ENCODE assay signal across 33 cellular contexts in the genomic region with DNA sequence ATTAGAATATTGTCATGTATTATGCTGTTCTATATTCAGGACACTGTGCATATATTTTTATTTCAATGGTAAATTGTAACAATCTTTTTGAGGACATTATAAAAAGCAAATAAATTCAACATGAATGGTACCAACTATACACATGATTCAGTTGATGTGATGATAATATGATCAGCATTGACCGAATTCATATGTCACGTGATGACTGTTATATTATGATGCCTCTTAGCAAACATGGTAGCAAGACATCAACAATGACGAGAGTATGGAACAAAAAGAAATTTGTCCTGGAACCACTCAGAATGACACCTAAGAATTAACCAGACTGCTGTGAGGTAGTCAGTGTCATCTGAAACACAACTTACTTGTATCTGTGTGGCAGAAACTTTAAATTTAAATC.
DNase-seq lines count a peak whose midpoint lies in the region; ATAC-seq, FAIRE-seq and TF ChIP-seq lines count a peak whose summit lies in the region.
"Had no signal": no experiment of that assay in that cellular context is flagged by ENCODE, and none has a peak within 500 bp of the region (broad histone marks: within the 10 kb centered on the region; RNA-seq: fewer than 3 reads in every experiment).

No MANE protein-coding gene starts in this region.

- in situ Hi-C loops in HepG2 (cut with HindIII; ENCODE audit: extremely low pct_ligation_motif_present, low pct_unique_long_range_greater_than_20kb): no loop called here
- in situ Hi-C loops in K562 (cut with MboI): no loop called here

- H3K79me2 ChIP-seq in HepG2 (ENCODE audit: insufficient read depth, low read length) (no peaks in the 10 kb centered on the region), K562 (ENCODE audit: control insufficient read depth, insufficient read depth, low read length) (no peaks in the 10 kb centered on the region)

- no peak overlapping the region for H3K4me3 ChIP-seq in HepG2 (replicated peaks in 1 of 3; ENCODE audit: insufficient read depth in 1 of 3, low read depth in 2 of 3, low read length in 3 of 3)
- H3K4me3 ChIP-seq in right lobe of liver: no peak overlapping the region
- H3K4me3 ChIP-seq in K562: no peak overlapping the region
- H3K4me3 ChIP-seq: A549; BLaER1; BLaER1 treated with 17β-estradiol and CSF1 and Interleukin-3, amounts not matched to agents 10 nM and 100 nM had no signal

- H3K4me2 ChIP-seq in HepG2 (ENCODE audit: low read depth, low read length): no peak overlapping the region
- no peak overlapping the region for H3K4me2 ChIP-seq in K562 (ENCODE audit: insufficient read depth, low read length)
- H3K4me2 ChIP-seq: A549; BLaER1; BLaER1 treated with 17β-estradiol and CSF1 and Interleukin-3, amounts not matched to agents 10 nM and 100 nM had no signal

- WGBS in HepG2 (ENCODE audit: low lambda C conversion rate): 2% methylated on average over 3 of the region's 3 CpGs
- 81% methylated on average over 3 of the region's 3 CpGs for WGBS in right lobe of liver (ENCODE audit: insufficient coverage, low coverage, low lambda C conversion rate, missing lambda C conversion rate)
- 2% methylated on average over 3 of the region's 3 CpGs for WGBS in K562 (ENCODE audit: insufficient coverage, low coverage, missing lambda C conversion rate)

- H3K27me3 ChIP-seq in HepG2 (ENCODE audit: control insufficient read depth in 1 of 2, insufficient read depth in 2 of 2, low read length in 2 of 2): no peaks in the 10 kb centered on the region
- no peaks in the 10 kb centered on the region for H3K27me3 ChIP-seq in right lobe of liver
- no peaks in the 10 kb centered on the region for H3K27me3 ChIP-seq in K562 (ENCODE audit: control insufficient read depth in 2 of 2, insufficient read depth in 2 of 2, low read length in 2 of 2)
- H3K27me3 ChIP-seq: BE2C; BLaER1; BLaER1 treated with 17β-estradiol and CSF1 and Interleukin-3, amounts not matched to agents 10 nM and 100 nM had no signal

- ATAC-seq in HepG2 (no peak), right lobe of liver (no peak), K562 (no peak), GM21619 (IDR thresholded peaks at IDR 0.05; ENCODE audit: unreplicated experiment) (no peak), HG03521 (IDR thresholded peaks at IDR 0.05; ENCODE audit: unreplicated experiment) (no peak)
- ATAC-seq: A549; CD8-positive, alpha-beta T cell had no signal

- BruUV-seq in HepG2 (replicated peaks; lab: Mats Ljungman, UMichigan) (no TSS peak), K562 (replicated peaks; lab: Mats Ljungman, UMichigan) (no TSS peak)

- H2AFZ ChIP-seq in HepG2 (ENCODE audit: low read length) (no peak overlapping the region), K562 (ENCODE audit: low read depth, low read length) (no peak overlapping the region)

- CTCF ChIA-PET in HepG2 (lab: Yijun Ruan, JAX; ENCODE audit: low intra/inter-chr PET ratio, low total read pairs) (no interaction called here), K562 (lab: Yijun Ruan, JAX; ENCODE audit: low intra/inter-chr PET ratio) (no interaction called here)

- H3K9me1 ChIP-seq in K562 (ENCODE audit: control insufficient read depth, insufficient read depth, low read length): no peaks in the 10 kb centered on the region

- no peak overlapping the region for H3K27ac ChIP-seq in HepG2 (ENCODE audit: extremely low read length, insufficient read depth, low read length)
- no peak overlapping the region for H3K27ac ChIP-seq in right lobe of liver
- H3K27ac ChIP-seq in K562 (ENCODE audit: extremely low read depth, low read depth, low read length): no peak overlapping the region
- H3K27ac ChIP-seq: 22Rv1; A549; BLaER1; BLaER1 treated with 17β-estradiol and CSF1 and Interleukin-3, amounts not matched to agents 10 nM and 100 nM; C4-2B had no signal

- TF ChIP-seq POLR2A in HepG2 (IDR thresholded peaks at IDR 0.05; ENCODE audit: insufficient read depth in 1 of 2, low read depth in 2 of 2, low read length in 2 of 2) (no peak), right lobe of liver (IDR thresholded peaks at IDR 0.05) (no peak), H54 (IDR thresholded peaks at IDR 0.05; ENCODE audit: low read depth, low read length) (no peak), K562 (conservative IDR thresholded peaks at IDR 0.05) (no peak)

- DNase-seq in HepG2 (ENCODE audit: low spot score) (no peak), right lobe of liver (no peak), H54 (ENCODE audit: insufficient read length, low spot score) (no peak), K562 (ENCODE audit: extremely low read depth in 1 of 4, low spot score in 3 of 4) (no peak)
- DNase-seq: 8988T; ACHN; AML-193; BE2C; C1 segment of cervical spinal cord; Caco-2; Calu3; CD4-positive, alpha-beta memory T cell; CD4-positive, alpha-beta T cell; CD4-positive, CD25-positive, alpha-beta regulatory T cell; CD8-positive, alpha-beta memory T cell; CD8-positive, alpha-beta T cell; COR-L47; DMS 273 treated with DMSO at 0.1 percent for 48 hours; DMS153; DMS53; DMS79; DMS79 treated with DMSO at 0.1 percent for 48 hours; DND-41; EL had no signal

- TF ChIP-seq RAD21 in HepG2 (CRISPR knock-in tag; IDR thresholded peaks at IDR 0.05) (no peak), K562 (CRISPR knock-in tag; conservative IDR thresholded peaks at IDR 0.05 in 1 of 2, IDR thresholded peaks at IDR 0.05 in 1 of 2) (no peak)

- intact Hi-C loops in HepG2 (cut with micrococcal nuclease; ENCODE audit: unreplicated experiment) (no loop called here), right lobe of liver (cut with DNase I) (no loop called here), K562 (cut with micrococcal nuclease) (no loop called here)

- H3K9ac ChIP-seq in HepG2 (ENCODE audit: insufficient read depth, low read depth, low read length): no peak overlapping the region
- no peak overlapping the region for H3K9ac ChIP-seq in K562 (ENCODE audit: insufficient read depth in 1 of 2, low read depth in 2 of 2, low read length in 2 of 2)
- H3K9ac ChIP-seq: BLaER1; BLaER1 treated with 17β-estradiol and CSF1 and Interleukin-3, amounts not matched to agents 10 nM and 100 nM had no signal

- no peaks in the 10 kb centered on the region for H3K4me1 ChIP-seq in HepG2 (ENCODE audit: insufficient read depth, low read length)
- no peaks in the 10 kb centered on the region for H3K4me1 ChIP-seq in right lobe of liver
- no peaks in the 10 kb centered on the region for H3K4me1 ChIP-seq in K562 (replicated peaks in 1 of 2; ENCODE audit: control insufficient read depth in 2 of 2, insufficient read depth in 2 of 2, low read length in 2 of 2)
- H3K4me1 ChIP-seq: A549; BE2C; BLaER1; BLaER1 treated with 17β-estradiol and CSF1 and Interleukin-3, amounts not matched to agents 10 nM and 100 nM; Caco-2 had no signal

- TF ChIP-seq EP300 in HepG2 (IDR thresholded peaks at IDR 0.05; ENCODE audit: low read depth in 2 of 2, low read length in 2 of 2) (no peak), HepG2 (CRISPR knock-in tag; IDR thresholded peaks at IDR 0.05; ENCODE audit: borderline replicate concordance) (no peak), K562 (IDR thresholded peaks at IDR 0.05; ENCODE audit: low read length) (no peak)

- H3K9me3 ChIP-seq in HepG2 (ENCODE audit: low read length) (no peaks in the 10 kb centered on the region), right lobe of liver (no peaks in the 10 kb centered on the region), K562 (replicated peaks; ENCODE audit: control insufficient read depth, insufficient read depth, low read depth, low read length) (no peaks in the 10 kb centered on the region)
- H3K9me3 ChIP-seq: A549; BE2C; BLaER1; BLaER1 treated with 17β-estradiol and CSF1 and Interleukin-3, amounts not matched to agents 10 nM and 100 nM; Caco-2 had no signal

- H4K20me1 ChIP-seq in HepG2 (ENCODE audit: insufficient read depth, low read length): no peaks in the 10 kb centered on the region
- no peaks in the 10 kb centered on the region for H4K20me1 ChIP-seq in K562 (replicated peaks; ENCODE audit: control insufficient read depth, insufficient read depth, low read length)
- H4K20me1 ChIP-seq: BLaER1; BLaER1 treated with 17β-estradiol and CSF1 and Interleukin-3, amounts not matched to agents 10 nM and 100 nM had no signal

- H3K36me3 ChIP-seq in HepG2 (replicated peaks in 1 of 2; ENCODE audit: control insufficient read depth in 1 of 2, insufficient read depth in 2 of 2, low read length in 2 of 2) (no peaks in the 10 kb centered on the region), right lobe of liver (no peaks in the 10 kb centered on the region), K562 (ENCODE audit: control insufficient read depth, insufficient read depth, low read length) (no peaks in the 10 kb centered on the region)
- H3K36me3 ChIP-seq: BE2C; BLaER1; BLaER1 treated with 17β-estradiol and CSF1 and Interleukin-3, amounts not matched to agents 10 nM and 100 nM had no signal

- FAIRE-seq in HepG2 (lab: Jason Lieb, UNC) (no peak), H54 (lab: Jason Lieb, UNC) (peak; percentile 80), K562 (lab: Jason Lieb, UNC) (no peak)
- FAIRE-seq: A204.1, A549, D721Med had no signal

- POLR2A ChIA-PET in HepG2 (lab: Yijun Ruan, JAX): no interaction called here
- POLR2A ChIA-PET in K562 (lab: Yijun Ruan, JAX): no interaction called here

- no peak for TF ChIP-seq CTCF in HepG2 (CRISPR knock-in tag; IDR thresholded peaks at IDR 0.05)
- no peak for TF ChIP-seq CTCF in right lobe of liver (IDR thresholded peaks at IDR 0.05)
- no peak for TF ChIP-seq CTCF in K562 (IDR thresholded peaks at IDR 0.05 in 2 of 3, conservative IDR thresholded peaks at IDR 0.05 in 1 of 3; ENCODE audit: insufficient read depth in 2 of 3, low read depth in 1 of 3, low read length in 3 of 3)

TF ChIP-seq in K562, 482 proteins besides CTCF, POLR2A, EP300 and RAD21:
- TF ChIP-seq TFE3 (CRISPR knock-in tag; IDR thresholded peaks at IDR 0.05): peak; percentile 88
- TF ChIP-seq HSF4 (CRISPR knock-in tag; IDR thresholded peaks at IDR 0.05; ENCODE audit: borderline replicate concordance): no peak

Comparison
In these comparisons a context has a peak if more than half of its experiments do, and no peak if none do; other contexts are left out.
1. Of the 241 proteins assayed by ChIP-seq in both HepG2 and K562: peak only in HepG2: RAD51; only in K562: TFE3; in both: none; in neither: 237; mixed calls (peak in some experiments, not most) for 2.